In the genomic region with DNA sequence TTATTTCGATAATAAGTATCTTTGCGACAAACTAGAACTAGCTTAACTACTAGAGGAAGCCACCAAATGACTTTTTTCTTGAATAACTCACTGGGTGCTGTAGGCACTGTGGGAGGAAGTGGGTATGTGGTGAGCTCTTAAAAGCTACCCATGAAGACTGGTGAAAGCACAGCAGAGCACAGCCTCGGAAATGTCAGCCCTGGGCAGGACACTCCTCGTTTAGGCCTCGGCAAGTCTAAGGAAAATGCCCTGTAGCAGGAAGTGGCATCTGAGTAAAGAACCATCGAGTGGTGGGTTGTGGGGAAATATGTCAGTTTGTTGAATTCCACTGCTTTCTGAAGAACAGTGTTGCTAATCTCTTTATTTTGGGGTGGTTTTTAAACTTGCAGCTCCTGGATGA, we compare ENCODE assay signal across 8 cellular contexts.
DNase-seq lines count a peak whose midpoint lies in the region; ATAC-seq lines count a peak whose summit lies in the region.

No MANE protein-coding gene starts in this region.

- H3K9me3 ChIP-seq in KOPT-K1 (ENCODE audit: insufficient read depth, low read length, poor library complexity, severe bottlenecking), result no peaks in the 10 kb centered on the region

- peak overlapping the region; percentile 65 for H3K27ac ChIP-seq in KOPT-K1 (ENCODE audit: low read depth, low read length, poor library complexity, severe bottlenecking)

- ATAC-seq in GM19397 (IDR thresholded peaks at IDR 0.05; ENCODE audit: unreplicated experiment), result peak; percentile 57

- peak; percentile 59 to 71 for DNase-seq in activated CD8-positive, alpha-beta memory T cell treated with anti-CD3 and anti-CD28 coated beads for 4 hours (ENCODE audit: low read depth in 2 of 2)
- DNase-seq in glomerular visceral epithelial cell (ENCODE audit: extremely low spot score) (peak; percentile 57), amniotic stem cell (lab: John Stamatoyannopoulos, UW) (no peak), NCI-H2107 (lab: John Stamatoyannopoulos, UW) (no peak), DMS53 treated with DMSO at 0.1 percent for 48 hours (lab: John Stamatoyannopoulos, UW; ENCODE audit: unreplicated experiment) (no peak)
- DNase-seq in stimulated activated CD4-positive, alpha-beta T cell treated with anti-CD3 and anti-CD28 coated beads, Interleukin-2, amount 100 ng/mL, for 24 hours, result peak; percentile 65 to 66

- H3K36me3 ChIP-seq in KOPT-K1 (ENCODE audit: insufficient read depth, low read length), result peaks cover 49% of the 10 kb centered on the region

Comparison
In these comparisons a context has a peak if more than half of its experiments do, and no peak if none do; other contexts are left out.
1. DNase-seq: peak in activated CD8-positive, alpha-beta memory T cell treated with anti-CD3 and anti-CD28 coated beads for 4 hours (2 of 2), glomerular visceral epithelial cell (single experiment) and stimulated activated CD4-positive, alpha-beta T cell treated with anti-CD3 and anti-CD28 coated beads, Interleukin-2, amount 100 ng/mL, for 24 hours (2 of 2); none in amniotic stem cell (single experiment), NCI-H2107 (single experiment) and DMS53 treated with DMSO at 0.1 percent for 48 hours (single experiment).